In the genomic region with DNA sequence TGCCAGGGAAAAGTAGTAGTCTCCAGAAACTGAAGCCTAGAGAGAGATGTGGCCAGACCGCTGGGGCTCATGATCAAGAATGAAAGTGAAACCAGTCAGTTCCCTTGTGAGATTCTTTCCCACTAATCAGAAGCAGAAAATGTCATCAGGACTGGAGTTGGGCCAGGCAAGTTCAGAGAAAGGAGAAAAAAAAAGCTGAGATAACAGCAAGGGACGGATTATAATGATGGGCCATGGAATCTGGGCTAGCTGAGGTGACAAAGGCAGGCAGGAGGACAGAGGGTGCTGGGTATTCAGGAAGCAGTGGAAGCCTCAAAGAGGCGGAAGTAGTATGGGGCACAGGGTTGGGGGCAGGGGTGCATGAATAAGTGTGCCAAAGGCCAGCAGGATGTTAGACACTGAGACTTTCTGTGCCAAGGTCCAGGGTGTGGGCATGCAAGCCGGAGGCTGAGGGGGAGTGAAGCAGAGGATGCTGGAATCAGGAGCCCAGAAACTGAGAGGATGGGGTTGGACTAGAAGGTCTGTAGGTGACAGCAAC, we compare ENCODE assay signal across 9 cellular contexts. TPM values are rescaled to one million over a fixed set of nuclear protein-coding genes. Genes with fewer than 3 reads are reported as not detected.
DNase-seq lines count a peak whose midpoint lies in the region; ATAC-seq, FAIRE-seq and TF ChIP-seq lines count a peak whose summit lies in the region.
"Had no signal": no experiment of that assay in that cellular context is flagged by ENCODE, and none has a peak within 500 bp of the region (broad histone marks: within the 10 kb centered on the region; RNA-seq: fewer than 3 reads in every experiment).

No MANE protein-coding gene starts in this region.

- peak; percentile 97 for FAIRE-seq in GM12892 (lab: Jason Lieb, UNC)
- FAIRE-seq: frontal cortex had no signal

- H3K4me3 ChIP-seq in ascending aorta (peak overlapping the region; percentile 28 to 51), hepatocyte (no peak overlapping the region)

- peaks cover 0 to 18% of the 10 kb centered on the region in 2 donors for H3K4me1 ChIP-seq in ascending aorta
- H3K4me1 ChIP-seq in hepatocyte (ENCODE audit: insufficient read depth): peaks cover 4% of the 10 kb centered on the region

- peaks cover 39% of the 10 kb centered on the region for H3K79me2 ChIP-seq in hepatocyte

- H3K9me3 ChIP-seq in ascending aorta (no peaks in the 10 kb centered on the region), hepatocyte (ENCODE audit: low read depth) (no peaks in the 10 kb centered on the region)

- H3K9me2 ChIP-seq in hepatocyte (replicated peaks; ENCODE audit: insufficient read depth): no peaks in the 10 kb centered on the region

- H2AFZ ChIP-seq in hepatocyte: no peak overlapping the region

- DNase-seq in GM12892 (ENCODE audit: insufficient read length) (peak; percentile 37), T follicular helper cell (ENCODE audit: low read depth) (peak; percentile 20), ascending aorta (ENCODE audit: low spot score in 2 of 2) (peak in 1 of 2 donors; percentile 79), hepatocyte (ENCODE audit: low spot score) (peak; percentile 38), smooth muscle cell of the brain vasculature (ENCODE audit: low read depth, low spot score) (peak; percentile 33), cerebellar cortex (ENCODE audit: low spot score) (no peak)

- TF ChIP-seq CTCF in ascending aorta (IDR thresholded peaks at IDR 0.05) (no peak), hepatocyte (IDR thresholded peaks at IDR 0.05; ENCODE audit: poor library complexity) (no peak)

- peak; percentile 36 for ATAC-seq in HG03175 (IDR thresholded peaks at IDR 0.05; ENCODE audit: unreplicated experiment)
- ATAC-seq in HG02642 (IDR thresholded peaks at IDR 0.05; ENCODE audit: poor library complexity, unreplicated experiment): no peak

- H3K27ac ChIP-seq in ascending aorta: peak overlapping the region; percentile 56 to 64
- H3K27ac ChIP-seq in hepatocyte: peak overlapping the region; percentile 64

- H3K4me2 ChIP-seq in hepatocyte: peak overlapping the region; percentile 66

- WGBS in hepatocyte (ENCODE audit: low lambda C conversion rate, missing lambda C conversion rate): 64% methylated on average over 4 of the region's 4 CpGs

- intact Hi-C loops in ascending aorta (cut with DNase I): loop anchor here (5.0 to 10.0 kb wide), 2 partner anchors 100 to 687 kb away; a partner anchor contains a TSS

- H3K27me3 ChIP-seq in ascending aorta: no peaks in the 10 kb centered on the region
- no peaks in the 10 kb centered on the region for H3K27me3 ChIP-seq in hepatocyte

- no peaks in the 10 kb centered on the region for H4K20me1 ChIP-seq in hepatocyte (ENCODE audit: insufficient read depth, poor library complexity, severe bottlenecking)

- H3K36me3 ChIP-seq in ascending aorta: peaks cover 0 to 5% of the 10 kb centered on the region in 2 donors
- no peaks in the 10 kb centered on the region for H3K36me3 ChIP-seq in hepatocyte (replicated peaks; ENCODE audit: insufficient read depth, low read depth)

- no peak for TF ChIP-seq POLR2A in GM12892 (IDR thresholded peaks at IDR 0.05; ENCODE audit: low read depth, low read length)

RNA-seq across cellular contexts. Expression of a gene that starts 2.5 kb away (rescaled TPM):
- 14.8 TPM for polyA plus RNA-seq in GM12892 (2012; ENCODE audit: missing spikeins)
- 11.9 TPM for total RNA-seq in ascending aorta
- total RNA-seq in hepatocyte: 10.2 and 11.3 TPM in 2 replicates
- polyA plus RNA-seq in hepatocyte: 5.5 and 6.1 TPM in 2 replicates

RNA-seq across cellular contexts. Expression of a gene that starts 21.7 kb away (rescaled TPM):
- polyA plus RNA-seq in GM12892 (2012; ENCODE audit: missing spikeins): not detected
- not detected for total RNA-seq in ascending aorta
- total RNA-seq in hepatocyte: not detected in 2 replicates
- not detected in 2 replicates for polyA plus RNA-seq in hepatocyte
- total RNA-seq: frontal cortex had no signal
